Comparison of ENCODE assay signal across 1 cellular context in the genomic region with DNA sequence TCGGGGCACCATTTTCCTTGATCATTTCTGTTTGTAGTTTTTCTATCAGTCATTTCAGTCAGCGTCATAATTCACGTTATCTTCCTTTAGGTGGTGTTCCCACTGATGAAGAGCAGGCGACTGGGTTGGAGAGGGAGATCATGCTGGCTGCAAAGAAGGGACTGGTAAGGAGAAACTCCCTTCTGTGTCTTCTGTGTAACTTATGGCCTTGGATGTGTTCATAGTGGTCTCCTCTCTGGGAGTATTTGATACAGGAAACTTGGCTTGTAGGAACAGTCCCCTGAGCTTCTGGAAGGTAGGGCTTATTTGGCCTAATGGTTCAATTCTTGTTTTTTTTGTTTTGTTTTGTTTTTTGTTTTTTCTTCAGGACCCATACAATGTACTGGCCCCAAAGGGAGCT.
TF ChIP-seq lines count a peak whose summit lies in the region.

No MANE protein-coding gene starts in this region.

TF ChIP-seq in IMR-90, 13 proteins besides CTCF, POLR2A, EP300 and RAD21:
- TF ChIP-seq SMC3 (IDR thresholded peaks at IDR 0.05; ENCODE audit: low read depth, low read length): no peak
- TF ChIP-seq, protein P1, sequence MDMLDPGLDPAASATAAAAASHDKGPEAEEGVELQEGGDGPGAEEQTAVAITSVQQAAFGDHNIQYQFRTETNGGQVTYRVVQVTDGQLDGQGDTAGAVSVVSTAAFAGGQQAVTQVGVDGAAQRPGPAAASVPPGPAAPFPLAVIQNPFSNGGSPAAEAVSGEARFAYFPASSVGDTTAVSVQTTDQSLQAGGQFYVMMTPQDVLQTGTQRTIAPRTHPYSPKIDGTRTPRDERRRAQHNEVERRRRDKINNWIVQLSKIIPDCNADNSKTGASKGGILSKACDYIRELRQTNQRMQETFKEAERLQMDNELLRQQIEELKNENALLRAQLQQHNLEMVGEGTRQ (IDR thresholded peaks at IDR 0.05; ENCODE audit: low read depth, low read length): no peak
- TF ChIP-seq CEBPB (IDR thresholded peaks at IDR 0.05; ENCODE audit: low read depth, low read length): no peak
- TF ChIP-seq MAZ (IDR thresholded peaks at IDR 0.05; ENCODE audit: borderline replicate concordance, low read depth, low read length): no peak
- no peak for TF ChIP-seq MXI1 (IDR thresholded peaks at IDR 0.05; ENCODE audit: borderline replicate concordance, low read depth, low read length)
- TF ChIP-seq, protein P2, sequence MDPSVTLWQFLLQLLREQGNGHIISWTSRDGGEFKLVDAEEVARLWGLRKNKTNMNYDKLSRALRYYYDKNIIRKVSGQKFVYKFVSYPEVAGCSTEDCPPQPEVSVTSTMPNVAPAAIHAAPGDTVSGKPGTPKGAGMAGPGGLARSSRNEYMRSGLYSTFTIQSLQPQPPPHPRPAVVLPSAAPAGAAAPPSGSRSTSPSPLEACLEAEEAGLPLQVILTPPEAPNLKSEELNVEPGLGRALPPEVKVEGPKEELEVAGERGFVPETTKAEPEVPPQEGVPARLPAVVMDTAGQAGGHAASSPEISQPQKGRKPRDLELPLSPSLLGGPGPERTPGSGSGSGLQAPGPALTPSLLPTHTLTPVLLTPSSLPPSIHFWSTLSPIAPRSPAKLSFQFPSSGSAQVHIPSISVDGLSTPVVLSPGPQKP (IDR thresholded peaks at IDR 0.05; ENCODE audit: borderline replicate concordance, low read depth, low read length): no peak
- no peak for TF ChIP-seq NFE2L2 (IDR thresholded peaks at IDR 0.05; ENCODE audit: low read depth, low read length)
- TF ChIP-seq RCOR1 (IDR thresholded peaks at IDR 0.05; ENCODE audit: insufficient replicate concordance, low read length): no peak
- no peak for TF ChIP-seq MAFK (IDR thresholded peaks at IDR 0.05; ENCODE audit: low read depth, low read length)
- no peak for TF ChIP-seq CHD1 (IDR thresholded peaks at IDR 0.05; ENCODE audit: low read depth, low read length)
- TF ChIP-seq FOS (IDR thresholded peaks at IDR 0.05; ENCODE audit: low read depth, low read length): no peak
- TF ChIP-seq BHLHE40 (IDR thresholded peaks at IDR 0.05; ENCODE audit: low read depth, low read length): no peak
- no peak for TF ChIP-seq RFX5 (IDR thresholded peaks at IDR 0.05; ENCODE audit: low read depth, low read length)
